In the genomic region with DNA sequence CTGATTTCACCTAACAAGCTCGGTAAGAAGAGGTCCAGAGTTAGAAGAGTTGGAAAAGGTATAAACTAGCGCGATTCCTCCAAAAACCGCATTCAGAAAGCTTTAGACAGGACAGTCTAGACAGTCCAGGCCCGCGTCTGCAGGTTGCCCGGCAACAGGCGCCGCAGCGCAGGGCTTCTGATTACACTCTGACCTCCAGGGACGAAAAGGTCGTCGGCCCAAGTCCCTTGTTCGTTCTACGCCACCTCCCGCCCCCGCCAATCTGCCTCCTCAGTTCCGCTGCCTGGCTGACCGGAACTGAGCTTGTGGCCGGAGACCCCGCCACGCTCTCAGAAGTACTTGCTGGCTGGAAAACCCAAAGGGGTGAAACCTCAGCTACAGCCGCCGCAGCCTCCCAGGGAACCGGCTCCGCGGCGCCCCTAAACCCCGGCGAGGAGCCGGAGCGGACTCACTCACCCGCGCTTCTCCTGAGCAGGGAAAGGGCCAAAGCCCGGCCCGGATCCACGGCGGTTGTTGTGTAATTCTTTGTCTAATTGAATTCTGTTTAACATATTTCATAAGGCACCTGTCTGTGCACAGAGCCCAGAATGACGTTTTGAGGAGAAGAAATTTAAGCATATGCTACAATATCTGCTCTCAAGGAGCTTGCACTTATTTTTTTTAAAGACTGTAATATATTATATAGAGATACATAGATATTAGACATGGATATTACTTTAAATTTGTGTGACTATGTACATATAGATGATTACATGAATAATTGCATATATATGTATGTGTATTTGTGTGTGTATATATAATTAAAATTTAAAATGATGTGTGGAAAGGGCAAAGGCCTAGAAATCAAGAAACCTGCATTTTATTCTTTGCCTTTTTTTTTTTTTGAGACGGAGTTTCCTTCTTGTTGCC, we compare ENCODE assay signal across 8 cellular contexts. TPM values are rescaled to one million over a fixed set of nuclear protein-coding genes. Genes with fewer than 3 reads are reported as not detected.
DNase-seq lines count a peak whose midpoint lies in the region; ATAC-seq and TF ChIP-seq lines count a peak whose summit lies in the region.

A gene (minus strand): TSS at position 407 of the 909 bp plus-strand sequence. CDS start 3,826 bp downstream, outside the sequence.

- peak in 1 of 2 donors; percentile 51 for TF ChIP-seq POLR2A in Peyer's patch (IDR thresholded peaks at IDR 0.05)

- peaks cover 11% of the 10 kb centered on the region for H3K4me1 Mint-ChIP-seq in nephron

- H3K4me3 Mint-ChIP-seq in nephron, result peak within 1 kb of the TSS; percentile 93 to 95 (median 94)

- no peak for TF ChIP-seq EP300 in Ishikawa (IDR thresholded peaks at IDR 0.05; ENCODE audit: borderline replicate concordance)

- no peaks in the 10 kb centered on the region for H3K36me3 Mint-ChIP-seq in nephron (ENCODE audit: low read depth)

- H3K27ac ChIP-seq in Peyer's patch (peak within 1 kb of the TSS in 2 of 4 donors; percentile 12 to 46), stomach smooth muscle (ENCODE audit: low read length) (no peak within 1 kb of the TSS)

- peak within 1 kb of the TSS; percentile 36 to 51 for H3K9ac ChIP-seq in stomach smooth muscle (ENCODE audit: low read length in 2 of 2)

- H3K4me3 ChIP-seq in Peyer's patch, result peak within 1 kb of the TSS; percentile 31 to 65 (median 53)
- peak within 1 kb of the TSS; percentile 79 for H3K4me3 ChIP-seq in fibroblast of the aortic adventitia (ENCODE audit: low read depth, low read length)
- H3K4me3 ChIP-seq in stomach smooth muscle (ENCODE audit: low read length in 2 of 2), result peak within 1 kb of the TSS; percentile 81 to 87

- no peaks in the 10 kb centered on the region for H3K36me3 ChIP-seq in Peyer's patch
- no peaks in the 10 kb centered on the region for H3K36me3 ChIP-seq in stomach smooth muscle (ENCODE audit: control insufficient read depth in 2 of 2, insufficient read depth in 2 of 2, low read length in 2 of 2)

- H3K27me3 ChIP-seq in Peyer's patch, result no peaks in the 10 kb centered on the region
- H3K27me3 ChIP-seq in stomach smooth muscle (ENCODE audit: control insufficient read depth in 1 of 2, insufficient read depth in 2 of 2, low read length in 2 of 2), result no peaks in the 10 kb centered on the region

- TF ChIP-seq RAD21 in Ishikawa (IDR thresholded peaks at IDR 0.05; ENCODE audit: low read depth), result peak; percentile 12; the same call in 1 of the 2 replicates

- TF ChIP-seq CTCF in Peyer's patch (IDR thresholded peaks at IDR 0.05) (peak in 1 of 6 experiments; percentile 8), fibroblast of the aortic adventitia (IDR thresholded peaks at IDR 0.05; ENCODE audit: insufficient read depth, low read length) (no peak), nephron (IDR thresholded peaks at IDR 0.05; ENCODE audit: unreplicated experiment in 3 of 3) (no peak)

- H3K9me3 Mint-ChIP-seq in nephron, result no peaks in the 10 kb centered on the region

- ATAC-seq in GM21717 (IDR thresholded peaks at IDR 0.05; ENCODE audit: unreplicated experiment), result peak; percentile 93

- peak within 1 kb of the TSS; percentile 69 to 96 (median 84) for H3K27ac Mint-ChIP-seq in nephron

- H3K9me3 ChIP-seq in Peyer's patch (no peaks in the 10 kb centered on the region), stomach smooth muscle (ENCODE audit: control insufficient read depth in 2 of 2, low read length in 2 of 2) (no peaks in the 10 kb centered on the region)

- peaks cover 6% of the 10 kb centered on the region for H3K27me3 Mint-ChIP-seq in nephron (ENCODE audit: low read depth)

- DNase-seq in DMS79 treated with DMSO at 0.1 percent for 48 hours (lab: John Stamatoyannopoulos, UW) (peak; percentile 77), Peyer's patch (peak; percentile 48 to 86 (median 85)), fibroblast of the aortic adventitia (ENCODE audit: low read depth) (peak; percentile 82)
- DNase-seq in activated T-helper 1 cell treated with anti-CD3 and anti-CD28 coated beads, Interleukin-2, amount 50 U/mL, for 16 hours (ENCODE audit: low read depth in 1 of 2, low spot score in 1 of 2), result peak; percentile 25 to 28

- H3K4me1 ChIP-seq in Peyer's patch, result no peaks in the 10 kb centered on the region
- H3K4me1 ChIP-seq in stomach smooth muscle (ENCODE audit: control insufficient read depth, insufficient read depth, low read length), result peaks cover 4% of the 10 kb centered on the region

TF ChIP-seq in Ishikawa, 13 proteins besides CTCF, POLR2A, EP300 and RAD21:
- TF ChIP-seq CEBPB (IDR thresholded peaks at IDR 0.05), result peak; percentile 88
- TF ChIP-seq TAF1 (IDR thresholded peaks at IDR 0.05; ENCODE audit: low read depth), result peak; percentile 64; the same call in 1 of the 2 replicates
- TF ChIP-seq ZBTB7A (IDR thresholded peaks at IDR 0.05; ENCODE audit: low read depth), result no peak
- TF ChIP-seq TCF12 (IDR thresholded peaks at IDR 0.05; ENCODE audit: low read depth), result peak; percentile 51; the same call in 1 of the 2 replicates
- TF ChIP-seq FOXM1 (IDR thresholded peaks at IDR 0.05; ENCODE audit: borderline replicate concordance, low read depth), result peak; percentile 56; the same call in 1 of the 2 replicates
- TF ChIP-seq TEAD4 (IDR thresholded peaks at IDR 0.05), result peak; percentile 33; the same call in 1 of the 2 replicates
- 0 out of 2 replicates have a peak, but pooled peaks have one; percentile 19 for TF ChIP-seq CREB1 (IDR thresholded peaks at IDR 0.05; ENCODE audit: low read depth)
- TF ChIP-seq, protein P1, sequence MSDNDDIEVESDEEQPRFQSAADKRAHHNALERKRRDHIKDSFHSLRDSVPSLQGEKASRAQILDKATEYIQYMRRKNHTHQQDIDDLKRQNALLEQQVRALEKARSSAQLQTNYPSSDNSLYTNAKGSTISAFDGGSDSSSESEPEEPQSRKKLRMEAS (IDR thresholded peaks at IDR 0.05), result peak; percentile 62
- TF ChIP-seq, protein P2, sequence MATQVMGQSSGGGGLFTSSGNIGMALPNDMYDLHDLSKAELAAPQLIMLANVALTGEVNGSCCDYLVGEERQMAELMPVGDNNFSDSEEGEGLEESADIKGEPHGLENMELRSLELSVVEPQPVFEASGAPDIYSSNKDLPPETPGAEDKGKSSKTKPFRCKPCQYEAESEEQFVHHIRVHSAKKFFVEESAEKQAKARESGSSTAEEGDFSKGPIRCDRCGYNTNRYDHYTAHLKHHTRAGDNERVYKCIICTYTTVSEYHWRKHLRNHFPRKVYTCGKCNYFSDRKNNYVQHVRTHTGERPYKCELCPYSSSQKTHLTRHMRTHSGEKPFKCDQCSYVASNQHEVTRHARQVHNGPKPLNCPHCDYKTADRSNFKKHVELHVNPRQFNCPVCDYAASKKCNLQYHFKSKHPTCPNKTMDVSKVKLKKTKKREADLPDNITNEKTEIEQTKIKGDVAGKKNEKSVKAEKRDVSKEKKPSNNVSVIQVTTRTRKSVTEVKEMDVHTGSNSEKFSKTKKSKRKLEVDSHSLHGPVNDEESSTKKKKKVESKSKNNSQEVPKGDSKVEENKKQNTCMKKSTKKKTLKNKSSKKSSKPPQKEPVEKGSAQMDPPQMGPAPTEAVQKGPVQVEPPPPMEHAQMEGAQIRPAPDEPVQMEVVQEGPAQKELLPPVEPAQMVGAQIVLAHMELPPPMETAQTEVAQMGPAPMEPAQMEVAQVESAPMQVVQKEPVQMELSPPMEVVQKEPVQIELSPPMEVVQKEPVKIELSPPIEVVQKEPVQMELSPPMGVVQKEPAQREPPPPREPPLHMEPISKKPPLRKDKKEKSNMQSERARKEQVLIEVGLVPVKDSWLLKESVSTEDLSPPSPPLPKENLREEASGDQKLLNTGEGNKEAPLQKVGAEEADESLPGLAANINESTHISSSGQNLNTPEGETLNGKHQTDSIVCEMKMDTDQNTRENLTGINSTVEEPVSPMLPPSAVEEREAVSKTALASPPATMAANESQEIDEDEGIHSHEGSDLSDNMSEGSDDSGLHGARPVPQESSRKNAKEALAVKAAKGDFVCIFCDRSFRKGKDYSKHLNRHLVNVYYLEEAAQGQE (IDR thresholded peaks at IDR 0.05; ENCODE audit: low read depth), result no peak
- TF ChIP-seq EGR1 (IDR thresholded peaks at IDR 0.05), result peak; percentile 76
- TF ChIP-seq, protein P3, sequence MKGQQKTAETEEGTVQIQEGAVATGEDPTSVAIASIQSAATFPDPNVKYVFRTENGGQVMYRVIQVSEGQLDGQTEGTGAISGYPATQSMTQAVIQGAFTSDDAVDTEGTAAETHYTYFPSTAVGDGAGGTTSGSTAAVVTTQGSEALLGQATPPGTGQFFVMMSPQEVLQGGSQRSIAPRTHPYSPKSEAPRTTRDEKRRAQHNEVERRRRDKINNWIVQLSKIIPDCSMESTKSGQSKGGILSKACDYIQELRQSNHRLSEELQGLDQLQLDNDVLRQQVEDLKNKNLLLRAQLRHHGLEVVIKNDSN (IDR thresholded peaks at IDR 0.05), result no peak
- TF ChIP-seq NFIC (IDR thresholded peaks at IDR 0.05), result peak; percentile 51
- TF ChIP-seq YY1 (IDR thresholded peaks at IDR 0.05; ENCODE audit: low read depth), result peak; percentile 59; the same call in 1 of the 2 replicates

RNA-seq across cellular contexts. Expression of the gene that starts here (rescaled TPM):
- total RNA-seq in Peyer's patch, result 10 to 100 TPM; 10.2 to 22.3 (median 16.0) TPM
- 12.9 and 18.1 TPM in 2 replicates for total RNA-seq in fibroblast of the aortic adventitia (ENCODE audit: low replicate concordance)

Comparison
In these comparisons a context has a peak if more than half of its experiments do, and no peak if none do; other contexts are left out.
1. DNase-seq: peak in every context shown above with its lines; median percentile 85 in Peyer's patch; 82 in fibroblast of the aortic adventitia; 77 in DMS79 treated with DMSO at 0.1 percent for 48 hours; 26 in activated T-helper 1 cell treated with anti-CD3 and anti-CD28 coated beads, Interleukin-2, amount 50 U/mL, for 16 hours.